8 cellular contexts compared by ENCODE assay signal in genomic region chr10:102399217-102400021, GRCh38. TPM values are rescaled to one million over a fixed set of nuclear protein-coding genes. Genes with fewer than 3 reads are reported as not detected.
DNase-seq lines count a peak whose midpoint lies in the region; ATAC-seq and TF ChIP-seq lines count a peak whose summit lies in the region.

No MANE protein-coding gene starts in this region.

- DNase-seq in AG08396 (ENCODE audit: low spot score) (peak; percentile 93), NCI-H526 treated with DMSO at 0.1 percent for 48 hours (lab: John Stamatoyannopoulos, UW) (peak; percentile 75), dermis blood vessel endothelial cell (peak; percentile 93), right lobe of liver (peak; percentile 91 to 93 (median 92))
- DNase-seq in activated CD4-positive, alpha-beta T cell treated with anti-CD3 and anti-CD28 coated beads, Interleukin-2, amount 50 U/mL, for 1 hour: peak; percentile 87
- DNase-seq in stimulated activated CD4-positive, alpha-beta T cell treated with anti-CD3 and anti-CD28 coated beads, Interleukin-4, amount 100 ng/mL, for 24 hours: peak; percentile 86

- H3K27me3 ChIP-seq in right lobe of liver: no peaks in the 10 kb centered on the region

- peak; percentile 43 for TF ChIP-seq POLR2A in right lobe of liver (IDR thresholded peaks at IDR 0.05)

- H3K4me1 ChIP-seq in right lobe of liver: peaks cover 0 to 10% (median 0%) of the 10 kb centered on the region in 4 donors

- peak overlapping the region; percentile 47 to 65 (median 60) for H3K4me3 ChIP-seq in right lobe of liver

- 0% methylated on average over 24 of the region's 72 CpGs for WGBS in right lobe of liver (ENCODE audit: insufficient coverage, low coverage, low lambda C conversion rate, missing lambda C conversion rate)

- no peaks in the 10 kb centered on the region for H3K9me3 ChIP-seq in right lobe of liver

- intact Hi-C loops in right lobe of liver (cut with DNase I): loop anchor here in 1 of 2 donors (5.0 kb wide), 1 partner anchor 172 kb away; the partner anchor contains the start of gene ELOVL3

- peaks cover 0 to 32% (median under 1%) of the 10 kb centered on the region in 4 donors for H3K36me3 ChIP-seq in right lobe of liver

- ATAC-seq in GM18868 (IDR thresholded peaks at IDR 0.05; ENCODE audit: unreplicated experiment): peak; percentile 48
- ATAC-seq in HG03159 (IDR thresholded peaks at IDR 0.05; ENCODE audit: unreplicated experiment): peak; percentile 48
- ATAC-seq in right lobe of liver: peak; percentile 71 to 85 (median 79)

- peak overlapping the region; percentile 68 to 83 (median 81) for H3K27ac ChIP-seq in right lobe of liver

- TF ChIP-seq CTCF in right lobe of liver (IDR thresholded peaks at IDR 0.05): peak; percentile 94 to 99 (median 96)

RNA-seq across cellular contexts. Expression of gene NFKB2, which starts 3.9 kb away (rescaled TPM):
- total RNA-seq in dermis blood vessel endothelial cell (33.0 and 35.7 TPM in 2 replicates), right lobe of liver (10 to 100 TPM in 4 of 6 experiments, 1 to 10 TPM in 2; 7.5 to 46.0 (median 19.4) TPM)

RNA-seq across cellular contexts. Expression of gene PSD, which starts 19.2 kb away (rescaled TPM):
- total RNA-seq in dermis blood vessel endothelial cell (0.23 and 0.34 TPM in 2 replicates), right lobe of liver (1 to 10 TPM in 3 of 6 experiments, under 1 TPM in 3; 0.12 to 4.6 (median 1.3) TPM)

RNA-seq across cellular contexts. Expression of gene FBXL15, which starts 21.2 kb away (rescaled TPM):
- 9.7 and 12.6 TPM in 2 replicates for total RNA-seq in dermis blood vessel endothelial cell
- 10 to 100 TPM in 2 of 6 experiments, 1 to 10 TPM in 4; 5.6 to 22.9 (median 9.0) TPM for total RNA-seq in right lobe of liver

RNA-seq across cellular contexts. Expression of gene CUEDC2, which starts 33.0 kb away (rescaled TPM):
- 48.5 and 51.2 TPM in 2 replicates for total RNA-seq in dermis blood vessel endothelial cell
- total RNA-seq in right lobe of liver: 10 to 100 TPM; 23.0 to 32.1 (median 26.8) TPM

RNA-seq across cellular contexts. Expression of gene C10orf95, which starts 51.9 kb away (rescaled TPM):
- total RNA-seq in dermis blood vessel endothelial cell: 0.05 TPM in 1 of 2 replicates, not detected in the other
- total RNA-seq in right lobe of liver: not detected

Comparison
In these comparisons a context has a peak if more than half of its experiments do, and no peak if none do; other contexts are left out.
1. Peak in every context shown above with its lines: DNase-seq, ATAC-seq, H3K4me3 ChIP-seq and H3K27ac ChIP-seq.